Comparison of ENCODE assay signal across 19 cellular contexts in the genomic region with DNA sequence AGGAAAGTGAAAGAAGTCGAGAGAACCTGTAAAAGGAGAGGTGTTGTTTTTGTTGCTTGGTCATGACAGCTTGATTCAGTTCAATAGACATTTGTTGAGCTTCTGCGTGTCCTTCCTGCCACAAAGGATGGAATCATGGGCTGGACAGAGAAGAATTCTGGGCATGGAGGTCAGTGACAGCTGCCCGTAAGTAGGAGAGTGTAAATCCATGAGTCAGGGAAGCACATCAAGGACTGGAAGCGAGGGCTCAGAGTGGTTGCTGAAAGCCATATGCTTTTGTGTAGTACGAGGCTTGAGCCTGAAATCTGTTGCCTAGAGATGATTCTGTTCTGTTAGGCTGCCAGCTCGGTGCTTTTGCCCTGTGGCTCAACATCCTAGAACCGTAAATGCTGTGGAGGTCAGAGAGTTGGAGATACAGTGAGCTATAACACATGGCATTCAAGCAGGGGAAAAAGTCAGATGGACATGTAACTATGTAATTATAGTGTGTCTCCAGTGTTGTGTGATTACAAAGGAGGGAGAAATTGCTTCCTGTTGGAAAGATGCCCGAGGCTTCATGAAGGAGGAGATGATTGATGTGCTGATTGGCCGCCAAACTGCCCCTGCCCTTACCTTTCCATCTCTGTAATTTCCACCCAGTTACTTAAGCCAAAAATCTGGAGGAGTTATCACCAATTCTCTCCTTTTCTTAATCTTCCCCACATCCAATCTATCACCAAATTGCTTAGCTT.
DNase-seq lines count a peak whose midpoint lies in the region; ATAC-seq and TF ChIP-seq lines count a peak whose summit lies in the region.
"Had no signal": no experiment of that assay in that cellular context is flagged by ENCODE, and none has a peak within 500 bp of the region (broad histone marks: within the 10 kb centered on the region; RNA-seq: fewer than 3 reads in every experiment).

No MANE protein-coding gene starts in this region.

- intact Hi-C loops in CD4-positive, alpha-beta T cell (cut with DNase I, micrococcal nuclease), result no loop called here
- intact Hi-C loops in HCT116 (cut with micrococcal nuclease), result no loop called here
- intact Hi-C loops in colonic mucosa (cut with DNase I), result no loop called here

- BruUV-seq in HCT116 (replicated peaks; lab: Mats Ljungman, UMichigan), result no TSS peak

- no peaks in the 10 kb centered on the region for H3K9me3 Mint-ChIP-seq in CD4-positive, alpha-beta T cell
- H3K9me3 Mint-ChIP-seq: activated B cell treated with CpG ODN at 0.5 μM for 24 hours; activated naive CD8-positive, alpha-beta T cell treated with anti-CD3 and anti-CD28 coated beads, Interleukin-2, amount 10 ng/mL, durations not matched to agents 7 days and 5 days; GM23338; nephron; stimulated activated naive B cell treated with anti-CD40 and anti-IgM and Interleukin-4, amounts not matched to agents 10 μg/mL and 1 μg/mL and 100 μg/mL, for 72 hours had no signal

- H3K4me1 ChIP-seq in HCT116 (ENCODE audit: control insufficient read depth in 1 of 2, insufficient read depth in 2 of 2, low read length in 2 of 2) (peaks cover 2 to 11% of the 10 kb centered on the region in 2 experiments; a peak in 2 of 4 replicates), colonic mucosa (no peaks in the 10 kb centered on the region)
- H3K4me1 ChIP-seq: right lobe of liver, vagina had no signal

- H2AFZ ChIP-seq in HCT116 (ENCODE audit: low read depth, low read length, poor library complexity, severe bottlenecking), result no peak overlapping the region

- no peaks in the 10 kb centered on the region for H3K9me3 ChIP-seq in CD4-positive, alpha-beta T cell (ENCODE audit: control insufficient read depth, low read length)
- H3K9me3 ChIP-seq in HCT116 (ENCODE audit: control insufficient read depth in 1 of 2, insufficient read depth in 1 of 2, low read depth in 1 of 2, low read length in 2 of 2) (no peaks in the 10 kb centered on the region), colonic mucosa (no peaks in the 10 kb centered on the region)
- H3K9me3 ChIP-seq: MG63, right lobe of liver, vagina had no signal

- no peak overlapping the region for H3K4me3 Mint-ChIP-seq in CD4-positive, alpha-beta T cell
- H3K4me3 Mint-ChIP-seq: activated B cell treated with CpG ODN at 0.5 μM for 24 hours; activated naive CD8-positive, alpha-beta T cell treated with anti-CD3 and anti-CD28 coated beads, Interleukin-2, amount 10 ng/mL, durations not matched to agents 7 days and 5 days; GM23338; nephron; stimulated activated naive B cell treated with anti-CD40 and anti-IgM and Interleukin-4, amounts not matched to agents 10 μg/mL and 1 μg/mL and 100 μg/mL, for 72 hours had no signal

- TF ChIP-seq RAD21 in HCT116 (IDR thresholded peaks at IDR 0.05; ENCODE audit: low read depth), result no peak

- H3K36me3 ChIP-seq in HCT116 (ENCODE audit: control insufficient read depth in 1 of 2, insufficient read depth in 2 of 2, low read length in 2 of 2) (no peaks in the 10 kb centered on the region), colonic mucosa (no peaks in the 10 kb centered on the region)
- H3K36me3 ChIP-seq: MG63, right lobe of liver, vagina had no signal

- H3K27me3 ChIP-seq in CD4-positive, alpha-beta T cell (ENCODE audit: control insufficient read depth, insufficient read depth, low read length), result no peaks in the 10 kb centered on the region
- H3K27me3 ChIP-seq in HCT116 (ENCODE audit: insufficient read depth, low read length) (no peaks in the 10 kb centered on the region; the same call in 1 of the 2 replicates), colonic mucosa (no peaks in the 10 kb centered on the region)
- H3K27me3 ChIP-seq: right lobe of liver, vagina had no signal

- peaks cover 43% of the 10 kb centered on the region for H3K4me1 Mint-ChIP-seq in CD4-positive, alpha-beta T cell (ENCODE audit: low read depth)
- H3K4me1 Mint-ChIP-seq: activated B cell treated with CpG ODN at 0.5 μM for 24 hours; stimulated activated naive B cell treated with anti-CD40 and anti-IgM and Interleukin-4, amounts not matched to agents 10 μg/mL and 1 μg/mL and 100 μg/mL, for 72 hours had no signal

- H3K79me2 ChIP-seq in HCT116 (ENCODE audit: insufficient read depth, low read length), result no peaks in the 10 kb centered on the region

- H3K27me3 Mint-ChIP-seq in CD4-positive, alpha-beta T cell, result no peaks in the 10 kb centered on the region
- H3K27me3 Mint-ChIP-seq: activated naive CD8-positive, alpha-beta T cell treated with anti-CD3 and anti-CD28 coated beads, Interleukin-2, amount 10 ng/mL, durations not matched to agents 7 days and 5 days had no signal

- H3K27ac Mint-ChIP-seq in CD4-positive, alpha-beta T cell, result peak overlapping the region; percentile 11
- H3K27ac Mint-ChIP-seq: activated B cell treated with CpG ODN at 0.5 μM for 24 hours; activated naive CD8-positive, alpha-beta T cell treated with anti-CD3 and anti-CD28 coated beads, Interleukin-2, amount 10 ng/mL, durations not matched to agents 7 days and 5 days; GM23338; stimulated activated naive B cell treated with anti-CD40 and anti-IgM and Interleukin-4, amounts not matched to agents 10 μg/mL and 1 μg/mL and 100 μg/mL, for 72 hours had no signal

- H4K20me1 ChIP-seq in HCT116 (ENCODE audit: insufficient read depth), result no peaks in the 10 kb centered on the region

- no peak for TF ChIP-seq CTCF in CD4-positive, alpha-beta T cell (IDR thresholded peaks at IDR 0.05)
- TF ChIP-seq CTCF in HCT116 (IDR thresholded peaks at IDR 0.05 in 2 of 3, conservative IDR thresholded peaks at IDR 0.05 in 1 of 3; ENCODE audit: borderline replicate concordance in 1 of 3, insufficient read depth in 1 of 3, low read depth in 2 of 3, low read length in 2 of 3) (no peak), colonic mucosa (IDR thresholded peaks at IDR 0.05) (no peak), GM20000 (IDR thresholded peaks at IDR 0.05; ENCODE audit: extremely low read depth, missing control alignments) (no peak)

- CTCF ChIA-PET in CD4-positive, alpha-beta T cell (lab: Charles Lee), result no interaction called here
- CTCF ChIA-PET in HCT116 (lab: Charles Lee), result no interaction called here

- H3K36me3 Mint-ChIP-seq in CD4-positive, alpha-beta T cell (ENCODE audit: low read depth), result no peaks in the 10 kb centered on the region
- H3K36me3 Mint-ChIP-seq: activated naive CD8-positive, alpha-beta T cell treated with anti-CD3 and anti-CD28 coated beads, Interleukin-2, amount 10 ng/mL, durations not matched to agents 7 days and 5 days; stimulated activated naive B cell treated with anti-CD40 and anti-IgM and Interleukin-4, amounts not matched to agents 10 μg/mL and 1 μg/mL and 100 μg/mL, for 72 hours had no signal

- no peak for ATAC-seq in CD4-positive, alpha-beta T cell (ENCODE audit: poor library complexity)
- ATAC-seq in HCT116 (peak; percentile 22; the same call in 1 of the 2 replicates), HG03108 (IDR thresholded peaks at IDR 0.05; ENCODE audit: unreplicated experiment) (no peak)
- ATAC-seq in activated CD4-positive, CD25-positive, alpha-beta regulatory T cell treated with anti-CD3 and anti-CD28 coated beads, Interleukin-2, amount 50 U/mL, for 24 hours, result no peak
- ATAC-seq: right lobe of liver; stimulated activated naive B cell treated with anti-CD40 and anti-IgM and Interleukin-4, amounts not matched to agents 10 μg/mL and 1 μg/mL and 100 μg/mL, for 72 hours had no signal

- no peak for TF ChIP-seq POLR2A in HCT116 (IDR thresholded peaks at IDR 0.05; ENCODE audit: borderline replicate concordance, extremely low read depth, insufficient read depth, insufficient read length)

- H3K4me3 ChIP-seq in HCT116 (replicated peaks in 1 of 2; ENCODE audit: low read depth in 1 of 2, low read length in 2 of 2) (no peak overlapping the region), colonic mucosa (no peak overlapping the region)
- H3K4me3 ChIP-seq: GM23338, MG63, right lobe of liver, vagina had no signal

- no peaks in the 10 kb centered on the region for H3K9me2 ChIP-seq in HCT116 (ENCODE audit: insufficient read depth)

- POLR2A ChIA-PET in CD4-positive, alpha-beta T cell (lab: Charles Lee), result interaction anchor here (1.2 kb wide), 1 partner anchor 8 kb away, joined by 3 read pairs; no protein-coding TSS in a partner anchor
- POLR2A ChIA-PET in HCT116 (lab: Charles Lee), result no interaction called here

- no peak overlapping the region for H3K4me2 ChIP-seq in HCT116 (ENCODE audit: low read length)
- H3K4me2 ChIP-seq: GM23338 had no signal

- RAD21 ChIA-PET in HCT116 (lab: Charles Lee; ENCODE audit: low non-redundant PET in 1 of 2, low total read pairs in 2 of 2, uncharacterized antibody in 2 of 2, unreplicated experiment in 2 of 2), result no interaction called here

- H3K27ac ChIP-seq in CD4-positive, alpha-beta T cell (ENCODE audit: low read depth, low read length), result no peak overlapping the region
- no peak overlapping the region for H3K27ac ChIP-seq in HCT116 (ENCODE audit: low read depth, low read length)
- no peak overlapping the region for H3K27ac ChIP-seq in colonic mucosa
- H3K27ac ChIP-seq: right lobe of liver, vagina had no signal

- DNase-seq in CD4-positive, alpha-beta T cell, result no peak
- no peak for DNase-seq in HCT116 (ENCODE audit: low read depth, low spot score)
- DNase-seq in NCI-H2107 treated with DMSO at 0.1 percent for 48 hours (lab: John Stamatoyannopoulos, UW; ENCODE audit: unreplicated experiment), result peak; percentile 82
- peak; percentile 28 for DNase-seq in colonic mucosa
- DNase-seq in SKM-1 (lab: John Stamatoyannopoulos, UW; ENCODE audit: unreplicated experiment), result no peak
- no peak for DNase-seq in GM20000 (ENCODE audit: low spot score)
- DNase-seq: activated B cell treated with CpG ODN at 0.5 μM for 24 hours; activated CD8-positive, alpha-beta memory T cell treated with anti-CD3 and anti-CD28 coated beads, Interleukin-2, amount 50 U/mL, for 48 hours; activated naive CD8-positive, alpha-beta T cell treated with anti-CD3 and anti-CD28 coated beads, Interleukin-2, amount 10 ng/mL, durations not matched to agents 7 days and 5 days; EL; hypothalamus; MG63; right lobe of liver; stimulated activated naive B cell treated with anti-CD40 and anti-IgM and Interleukin-4, amounts not matched to agents 10 μg/mL and 1 μg/mL and 100 μg/mL, for 72 hours had no signal

- H3K9ac ChIP-seq in HCT116 (ENCODE audit: low read length) (no peak overlapping the region), colonic mucosa (ENCODE audit: low read depth in 2 of 2, low read length in 2 of 2) (no peak overlapping the region)

TF ChIP-seq in HCT116, 20 proteins besides CTCF, POLR2A, EP300 and RAD21 (continues in another document):
- TF ChIP-seq ELF1 (IDR thresholded peaks at IDR 0.05; ENCODE audit: borderline replicate concordance, low read depth), result no peak
- TF ChIP-seq EGR1 (IDR thresholded peaks at IDR 0.05; ENCODE audit: low read depth), result no peak
- TF ChIP-seq SIN3A (IDR thresholded peaks at IDR 0.05; ENCODE audit: low read depth), result no peak
- no peak for TF ChIP-seq CBX3 (IDR thresholded peaks at IDR 0.05; ENCODE audit: low read depth)
- no peak for TF ChIP-seq SRF (IDR thresholded peaks at IDR 0.05; ENCODE audit: low read depth)
- TF ChIP-seq, protein P1, sequence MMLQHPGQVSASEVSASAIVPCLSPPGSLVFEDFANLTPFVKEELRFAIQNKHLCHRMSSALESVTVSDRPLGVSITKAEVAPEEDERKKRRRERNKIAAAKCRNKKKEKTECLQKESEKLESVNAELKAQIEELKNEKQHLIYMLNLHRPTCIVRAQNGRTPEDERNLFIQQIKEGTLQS (IDR thresholded peaks at IDR 0.05), result no peak
- TF ChIP-seq EZH2 (IDR thresholded peaks at IDR 0.05), result no peak

Comparison
In these comparisons a context has a peak if more than half of its experiments do, and no peak if none do; other contexts are left out.
1. DNase-seq: peak in NCI-H2107 treated with DMSO at 0.1 percent for 48 hours (single experiment) and colonic mucosa (single experiment); none in CD4-positive, alpha-beta T cell (0 of 10), HCT116 (single experiment), SKM-1 (single experiment) and GM20000 (single experiment).